Comparison of ENCODE assay signal across 15 cellular contexts in genomic region chr2:88828397-88829137, GRCh38.
A peak's percentile ranks its signal among the peaks of the same experiment; 100 is the strongest.
DNase-seq lines count a peak whose midpoint lies in the region; ATAC-seq and TF ChIP-seq lines count a peak whose summit lies in the region.
"Had no signal": no experiment of that assay in that cellular context is flagged by ENCODE, and none has a peak within 500 bp of the region (broad histone marks: within the 10 kb centered on the region; RNA-seq: fewer than 3 reads in every experiment).

No MANE protein-coding gene starts in this region.

- peak; percentile 79 for ATAC-seq in left ventricle myocardium superior
- ATAC-seq in HG02759 (IDR thresholded peaks at IDR 0.05; ENCODE audit: unreplicated experiment): no peak
- no peak for ATAC-seq in stimulated activated memory B cell treated with anti-CD40 and anti-IgM and Interleukin-4, amounts not matched to agents 10 μg/mL and 1 μg/mL and 100 μg/mL, for 72 hours
- ATAC-seq: activated T-cell treated with anti-CD3 and anti-CD28 coated beads, Interleukin-2, amount 50 U/mL, for 4 hours had no signal

- H3K36me3 Mint-ChIP-seq in stimulated activated memory B cell treated with anti-CD40 and anti-IgM and Interleukin-4, amounts not matched to agents 10 μg/mL and 1 μg/mL and 100 μg/mL, for 72 hours: no peaks in the 10 kb centered on the region

- no peak overlapping the region for H3K4me3 Mint-ChIP-seq in stimulated activated memory B cell treated with anti-CD40 and anti-IgM and Interleukin-4, amounts not matched to agents 10 μg/mL and 1 μg/mL and 100 μg/mL, for 72 hours
- H3K4me3 Mint-ChIP-seq: activated CD4-positive, alpha-beta T cell treated with anti-CD3 and anti-CD28 coated beads, Interleukin-2, amount 10 ng/mL, durations not matched to agents 24 days and 14 days; activated T-cell treated with anti-CD3 and anti-CD28 coated beads, Interleukin-2, amount 50 U/mL, for 4 hours; stimulated activated naive CD8-positive, alpha-beta T cell treated with anti-CD3 and anti-CD28 coated beads, Interleukin-15, Interleukin-2, amounts not matched to agents 100 ng/mL and 50 ng/mL, for 24 hours had no signal

- no peak overlapping the region for H3K4me3 ChIP-seq in cardiac fibroblast (replicated peaks in 1 of 2; ENCODE audit: low read depth in 2 of 2, low read length in 2 of 2)

- H3K4me1 Mint-ChIP-seq in stimulated activated memory B cell treated with anti-CD40 and anti-IgM and Interleukin-4, amounts not matched to agents 10 μg/mL and 1 μg/mL and 100 μg/mL, for 72 hours: peaks cover 37% of the 10 kb centered on the region
- H3K4me1 Mint-ChIP-seq: activated CD4-positive, alpha-beta T cell treated with anti-CD3 and anti-CD28 coated beads, Interleukin-2, amount 10 ng/mL, durations not matched to agents 24 days and 14 days had no signal

- no peaks in the 10 kb centered on the region for H3K27me3 Mint-ChIP-seq in stimulated activated memory B cell treated with anti-CD40 and anti-IgM and Interleukin-4, amounts not matched to agents 10 μg/mL and 1 μg/mL and 100 μg/mL, for 72 hours
- H3K27me3 Mint-ChIP-seq: activated CD4-positive, alpha-beta T cell treated with anti-CD3 and anti-CD28 coated beads, Interleukin-2, amount 10 ng/mL, durations not matched to agents 24 days and 14 days; stimulated activated naive CD8-positive, alpha-beta T cell treated with anti-CD3 and anti-CD28 coated beads, Interleukin-15, Interleukin-2, amounts not matched to agents 100 ng/mL and 50 ng/mL, for 24 hours had no signal

- peak; percentile 25 for DNase-seq in A172 (ENCODE audit: low spot score)
- DNase-seq in Kasumi-1 (lab: John Stamatoyannopoulos, UW): peak; percentile 5 to 13
- DNase-seq in cardiac fibroblast (ENCODE audit: low read depth in 2 of 2): peak; percentile 42 to 59
- peak; percentile 74 for DNase-seq in left ventricle myocardium superior
- DNase-seq in DMS153 treated with DMSO at 0.1 percent for 48 hours (lab: John Stamatoyannopoulos, UW; ENCODE audit: unreplicated experiment): no peak
- DNase-seq in COLO668 (lab: John Stamatoyannopoulos, UW; ENCODE audit: unreplicated experiment): no peak
- DNase-seq: activated CD4-positive, alpha-beta T cell treated with anti-CD3 and anti-CD28 coated beads, Interleukin-2, amount 10 ng/mL, durations not matched to agents 24 days and 14 days; activated T-cell treated with anti-CD3 and anti-CD28 coated beads, Interleukin-2, amount 50 U/mL, for 4 hours; NCI-H1417 treated with DMSO at 0.1 percent for 48 hours; NK-92 treated with Interleukin-12 subunit alpha and Interleukin-12 subunit beta, amount 100 ng/mL, for 24 hours; stimulated activated CD4-positive, alpha-beta T cell treated with anti-CD3 and anti-CD28 coated beads, Interleukin-4, amount 100 ng/mL, for 4 hours had no signal

- no peaks in the 10 kb centered on the region for H3K9me3 Mint-ChIP-seq in stimulated activated memory B cell treated with anti-CD40 and anti-IgM and Interleukin-4, amounts not matched to agents 10 μg/mL and 1 μg/mL and 100 μg/mL, for 72 hours
- H3K9me3 Mint-ChIP-seq: activated CD4-positive, alpha-beta T cell treated with anti-CD3 and anti-CD28 coated beads, Interleukin-2, amount 10 ng/mL, durations not matched to agents 24 days and 14 days; activated T-cell treated with anti-CD3 and anti-CD28 coated beads, Interleukin-2, amount 50 U/mL, for 4 hours; stimulated activated naive CD8-positive, alpha-beta T cell treated with anti-CD3 and anti-CD28 coated beads, Interleukin-15, Interleukin-2, amounts not matched to agents 100 ng/mL and 50 ng/mL, for 24 hours had no signal

- intact Hi-C loops in left ventricle myocardium superior (cut with micrococcal nuclease): no loop called here

- H3K27ac Mint-ChIP-seq in stimulated activated memory B cell treated with anti-CD40 and anti-IgM and Interleukin-4, amounts not matched to agents 10 μg/mL and 1 μg/mL and 100 μg/mL, for 72 hours: no peak overlapping the region
- H3K27ac Mint-ChIP-seq: activated CD4-positive, alpha-beta T cell treated with anti-CD3 and anti-CD28 coated beads, Interleukin-2, amount 10 ng/mL, durations not matched to agents 24 days and 14 days; progenitor cell of endocrine pancreas; stimulated activated naive CD8-positive, alpha-beta T cell treated with anti-CD3 and anti-CD28 coated beads, Interleukin-15, Interleukin-2, amounts not matched to agents 100 ng/mL and 50 ng/mL, for 24 hours had no signal

- TF ChIP-seq CTCF in cardiac fibroblast (IDR thresholded peaks at IDR 0.05; ENCODE audit: low read depth, low read length): no peak

Comparison
In these comparisons a context has a peak if more than half of its experiments do, and no peak if none do; other contexts are left out.
1. DNase-seq: peak in A172 (single experiment), Kasumi-1 (2 of 2), cardiac fibroblast (2 of 2) and left ventricle myocardium superior (single experiment); none in DMS153 treated with DMSO at 0.1 percent for 48 hours (single experiment) and COLO668 (single experiment).